8 cellular contexts compared by ENCODE assay signal in genomic region chr12:12505544-12506501, GRCh38. TPM values are rescaled to one million over a fixed set of nuclear protein-coding genes. Genes with fewer than 3 reads are reported as not detected.
A peak's percentile ranks its signal among the peaks of the same experiment; 100 is the strongest.
DNase-seq lines count a peak whose midpoint lies in the region; ATAC-seq lines count a peak whose summit lies in the region.

No MANE protein-coding gene starts in this region.

- no peaks in the 10 kb centered on the region for H3K27me3 Mint-ChIP-seq in T-helper 2 cell treated with Interferon-gamma antibody and Interleukin-4, amounts not matched to agents 5 μg/mL and 100 μg/mL, for 36 hours (ENCODE audit: low read depth)

- peak; percentile 29 to 62 for DNase-seq in activated naive CD4-positive, alpha-beta T cell treated with anti-CD3 and anti-CD28 coated beads, Interleukin-2, amount 50 U/mL, for 72 hours (ENCODE audit: low spot score in 2 of 2)
- no peak for DNase-seq in activated naive CD4-positive, alpha-beta T cell treated with anti-CD3 and anti-CD28 coated beads, Interleukin-2, amount 50 U/mL, for 16 hours
- peak; percentile 66 for DNase-seq in T-helper 2 cell treated with Interferon-gamma antibody and Interleukin-4, amounts not matched to agents 5 μg/mL and 100 μg/mL, for 36 hours (ENCODE audit: low spot score)
- DNase-seq in fibroblast of the conjunctiva (ENCODE audit: low read depth) = peak; percentile 69
- DNase-seq in putamen (ENCODE audit: low spot score) = peak; percentile 47
- no peak for DNase-seq in NCI-H1048 (lab: John Stamatoyannopoulos, UW)
- DNase-seq in NCI-H510A treated with DMSO at 0.1 percent for 48 hours (lab: John Stamatoyannopoulos, UW) = no peak

- peaks cover 0 to 34% of the 10 kb centered on the region in 2 donors for H3K36me3 Mint-ChIP-seq in activated naive CD4-positive, alpha-beta T cell treated with anti-CD3 and anti-CD28 coated beads, Interleukin-2, amount 50 U/mL, for 72 hours
- peaks cover 19% of the 10 kb centered on the region for H3K36me3 Mint-ChIP-seq in T-helper 2 cell treated with Interferon-gamma antibody and Interleukin-4, amounts not matched to agents 5 μg/mL and 100 μg/mL, for 36 hours (ENCODE audit: low read depth)

- H3K9me3 Mint-ChIP-seq in activated naive CD4-positive, alpha-beta T cell treated with anti-CD3 and anti-CD28 coated beads, Interleukin-2, amount 50 U/mL, for 72 hours = no peaks in the 10 kb centered on the region
- no peaks in the 10 kb centered on the region for H3K9me3 Mint-ChIP-seq in T-helper 2 cell treated with Interferon-gamma antibody and Interleukin-4, amounts not matched to agents 5 μg/mL and 100 μg/mL, for 36 hours

- H3K4me3 Mint-ChIP-seq in T-helper 2 cell treated with Interferon-gamma antibody and Interleukin-4, amounts not matched to agents 5 μg/mL and 100 μg/mL, for 36 hours = peak overlapping the region; percentile 55

- peak; percentile 92 to 94 for ATAC-seq in activated naive CD4-positive, alpha-beta T cell treated with anti-CD3 and anti-CD28 coated beads, Interleukin-2, amount 50 U/mL, for 72 hours
- peak; percentile 82 for ATAC-seq in HG02678 (IDR thresholded peaks at IDR 0.05; ENCODE audit: unreplicated experiment)

- H3K4me1 Mint-ChIP-seq in T-helper 2 cell treated with Interferon-gamma antibody and Interleukin-4, amounts not matched to agents 5 μg/mL and 100 μg/mL, for 36 hours (ENCODE audit: low read depth) = peaks cover 55% of the 10 kb centered on the region

- peak overlapping the region; percentile 88 to 95 for H3K27ac Mint-ChIP-seq in activated naive CD4-positive, alpha-beta T cell treated with anti-CD3 and anti-CD28 coated beads, Interleukin-2, amount 50 U/mL, for 72 hours
- peak overlapping the region; percentile 82 for H3K27ac Mint-ChIP-seq in T-helper 2 cell treated with Interferon-gamma antibody and Interleukin-4, amounts not matched to agents 5 μg/mL and 100 μg/mL, for 36 hours

RNA-seq across cellular contexts. Expression of gene DUSP16, which starts 56.8 kb away (rescaled TPM):
- total RNA-seq in activated naive CD4-positive, alpha-beta T cell treated with anti-CD3 and anti-CD28 coated beads, Interleukin-2, amount 50 U/mL, for 72 hours = 10 to 100 TPM; 37.4 to 64.8 TPM

Comparison
In these comparisons a context has a peak if more than half of its experiments do, and no peak if none do; other contexts are left out.
1. DNase-seq: peak in activated naive CD4-positive, alpha-beta T cell treated with anti-CD3 and anti-CD28 coated beads, Interleukin-2, amount 50 U/mL, for 72 hours (2 of 2), T-helper 2 cell treated with Interferon-gamma antibody and Interleukin-4, amounts not matched to agents 5 μg/mL and 100 μg/mL, for 36 hours (single experiment), fibroblast of the conjunctiva (single experiment) and putamen (single experiment); none in activated naive CD4-positive, alpha-beta T cell treated with anti-CD3 and anti-CD28 coated beads, Interleukin-2, amount 50 U/mL, for 16 hours (single experiment), NCI-H1048 (single experiment) and NCI-H510A treated with DMSO at 0.1 percent for 48 hours (single experiment).